Comparison of ENCODE assay signal across 1 cellular context in genomic region chr13:98479496-98480003, GRCh38.
TF ChIP-seq lines count a peak whose summit lies in the region.

No MANE protein-coding gene starts in this region.

TF ChIP-seq in HepG2, 621 proteins besides CTCF, POLR2A, EP300 and RAD21 (continued from another document):
- TF ChIP-seq ZNF230 (CRISPR knock-in tag; IDR thresholded peaks at IDR 0.05): no peak
- no peak for TF ChIP-seq MYPOP (CRISPR knock-in tag; IDR thresholded peaks at IDR 0.05)
- TF ChIP-seq HDAC6 (IDR thresholded peaks at IDR 0.05; ENCODE audit: low read depth, low read length): no peak
- TF ChIP-seq RXRB (CRISPR knock-in tag; IDR thresholded peaks at IDR 0.05; ENCODE audit: borderline replicate concordance): peak; percentile 47; the same call in 1 of the 2 replicates
- no peak for TF ChIP-seq CBX2 (IDR thresholded peaks at IDR 0.05; ENCODE audit: low read depth, low read length)
- TF ChIP-seq CBX2 (CRISPR knock-in tag; IDR thresholded peaks at IDR 0.05; ENCODE audit: low read depth): no peak
- no peak for TF ChIP-seq ZBTB42 (CRISPR knock-in tag; IDR thresholded peaks at IDR 0.05)
- TF ChIP-seq HMG20A (CRISPR knock-in tag; IDR thresholded peaks at IDR 0.05; ENCODE audit: borderline replicate concordance): no peak
- no peak for TF ChIP-seq PLSCR1 (CRISPR knock-in tag; IDR thresholded peaks at IDR 0.05; ENCODE audit: borderline replicate concordance)
- TF ChIP-seq THRA (CRISPR knock-in tag; IDR thresholded peaks at IDR 0.05; ENCODE audit: borderline replicate concordance): peak; percentile 41; the same call in 1 of the 2 replicates
- TF ChIP-seq KDM4B (CRISPR knock-in tag; IDR thresholded peaks at IDR 0.05): no peak
TF ChIP-seq in HepG2: peak in this region for 6.
